27 cellular contexts compared by ENCODE assay signal in the genomic region with DNA sequence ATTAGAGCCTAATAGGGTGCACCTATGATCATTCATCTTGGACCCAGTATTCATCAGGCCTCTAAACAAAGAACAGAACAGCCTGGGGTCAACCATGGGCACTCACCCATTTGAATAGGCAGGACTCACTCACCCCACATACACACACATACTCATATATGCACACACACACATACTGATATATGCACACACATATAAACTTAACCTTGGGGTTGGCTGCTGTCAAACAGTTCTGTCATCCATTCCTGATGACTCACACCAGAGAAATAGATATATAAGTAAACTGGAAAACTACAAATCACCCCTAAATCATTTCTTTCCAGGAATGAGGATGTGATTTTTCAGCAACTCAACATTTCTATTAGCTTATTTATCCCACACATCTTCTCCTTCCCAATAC. TPM values are rescaled to one million over a fixed set of nuclear protein-coding genes. Genes with fewer than 3 reads are reported as not detected.
A peak's percentile ranks its signal among the peaks of the same experiment; 100 is the strongest.
DNase-seq lines count a peak whose midpoint lies in the region; ATAC-seq, FAIRE-seq and TF ChIP-seq lines count a peak whose summit lies in the region.
"Had no signal": no experiment of that assay in that cellular context is flagged by ENCODE, and none has a peak within 500 bp of the region (broad histone marks: within the 10 kb centered on the region; RNA-seq: fewer than 3 reads in every experiment).

No MANE protein-coding gene starts in this region.

- no peaks in the 10 kb centered on the region for H3K36me3 ChIP-seq in HEK293 (ENCODE audit: control insufficient read depth in 2 of 2, insufficient read depth in 1 of 2, low read length in 2 of 2)
- no peaks in the 10 kb centered on the region for H3K36me3 ChIP-seq in endothelial cell of umbilical vein (ENCODE audit: control insufficient read depth in 2 of 2, extremely low read depth in 1 of 2, insufficient read depth in 2 of 2, low read length in 2 of 2)
- no peaks in the 10 kb centered on the region for H3K36me3 ChIP-seq in mesenchymal stem cell (ENCODE audit: control insufficient read depth in 1 of 2, insufficient read depth in 2 of 2, low read depth in 1 of 2, low read length in 2 of 2)
- no peaks in the 10 kb centered on the region for H3K36me3 ChIP-seq in thyroid gland
- H3K36me3 ChIP-seq: prostate gland, thoracic aorta had no signal

- no peak overlapping the region for H3K18ac ChIP-seq in mesenchymal stem cell (ENCODE audit: low read depth in 1 of 2, low read length in 2 of 2)

- no peaks in the 10 kb centered on the region for H3K9me3 ChIP-seq in HEK293 (ENCODE audit: control insufficient read depth, insufficient read depth, low read depth, low read length)
- no peaks in the 10 kb centered on the region for H3K9me3 ChIP-seq in endothelial cell of umbilical vein (replicated peaks; ENCODE audit: control insufficient read depth, insufficient read depth, low read length)
- no peaks in the 10 kb centered on the region for H3K9me3 ChIP-seq in mesenchymal stem cell (ENCODE audit: control insufficient read depth, low read length)
- H3K9me3 ChIP-seq in thyroid gland: no peaks in the 10 kb centered on the region
- H3K9me3 ChIP-seq: prostate gland, thoracic aorta had no signal

- FAIRE-seq in endothelial cell of umbilical vein (lab: Jason Lieb, UNC): no peak

- peaks cover 14% of the 10 kb centered on the region for H3K79me1 ChIP-seq in mesenchymal stem cell (replicated peaks; ENCODE audit: low read length, poor library complexity, severe bottlenecking)

- no peak for TF ChIP-seq POLR2A in endothelial cell of umbilical vein (IDR thresholded peaks at IDR 0.05; ENCODE audit: low read depth, low read length)
- TF ChIP-seq POLR2A in thyroid gland (IDR thresholded peaks at IDR 0.05): no peak

- ATAC-seq in HG03045 (IDR thresholded peaks at IDR 0.05; ENCODE audit: unreplicated experiment): no peak
- no peak for ATAC-seq in GM21447 (IDR thresholded peaks at IDR 0.05; ENCODE audit: unreplicated experiment)
- no peak for ATAC-seq in HG02938 (IDR thresholded peaks at IDR 0.05; ENCODE audit: unreplicated experiment)
- ATAC-seq: activated CD8-positive, alpha-beta T cell treated with anti-CD3 and anti-CD28 coated beads for 36 hours; stimulated activated memory B cell treated with anti-CD40 and anti-IgM and Interleukin-4, amounts not matched to agents 10 μg/mL and 1 μg/mL and 100 μg/mL, for 72 hours had no signal

- DNase-seq in NCI-H226: peak; percentile 43
- DNase-seq in endothelial cell of umbilical vein (ENCODE audit: low read depth, low spot score): no peak
- DNase-seq in mesenchymal stem cell: peak; percentile 44
- DNase-seq in thyroid gland: no peak
- DNase-seq: activated CD8-positive, alpha-beta T cell treated with anti-CD3 and anti-CD28 coated beads for 36 hours; activated gamma-delta T cell treated with Interleukin-2 at 50 U/mL for 16 hours; activated T-cell treated with anti-CD3 and anti-CD28 coated beads for 4 hours; amniotic stem cell; caudate nucleus; foreskin melanocyte; GF-D8; hypothalamus; islet precursor cell; KG1; NCI-H1694; NCI-H2171 treated with DMSO at 0.1 percent for 48 hours; NCI-H69; stimulated activated CD4-positive, alpha-beta T cell treated with anti-CD3 and anti-CD28 coated beads, Interleukin-1b, Interleukin-23, amount 100 ng/mL, for 48 hours had no signal

- TF ChIP-seq CTCF in HEK293 (tag by site-specific recombination; IDR thresholded peaks at IDR 0.05): no peak
- TF ChIP-seq CTCF in endothelial cell of umbilical vein (IDR thresholded peaks at IDR 0.05; ENCODE audit: extremely low read depth in 1 of 2, insufficient read depth in 1 of 2, low read depth in 1 of 2, low read length in 2 of 2): no peak
- no peak for TF ChIP-seq CTCF in thyroid gland (IDR thresholded peaks at IDR 0.05)

- H4K20me1 ChIP-seq in endothelial cell of umbilical vein (replicated peaks; ENCODE audit: control insufficient read depth, extremely low read depth, insufficient read depth, low read length): no peaks in the 10 kb centered on the region

- no peak overlapping the region for H3K14ac ChIP-seq in mesenchymal stem cell (ENCODE audit: low read length in 2 of 2)

- no peak overlapping the region for H2BK120ac ChIP-seq in mesenchymal stem cell (ENCODE audit: low read depth, low read length)

- CTCF ChIA-PET in HEK293 (lab: Yijun Ruan, JAX) (no interaction called here), endothelial cell of umbilical vein (lab: Charles Lee) (interaction anchor here (0.8 to 3.6 kb wide), 3 partner anchors 15 to 161 kb away, joined by 3 to 14 read pairs (median 7); no protein-coding TSS in a partner anchor)

- H3K27me3 ChIP-seq in endothelial cell of umbilical vein (ENCODE audit: control insufficient read depth in 2 of 2, insufficient read depth in 2 of 2, low read length in 2 of 2) (no peaks in the 10 kb centered on the region), mesenchymal stem cell (ENCODE audit: control insufficient read depth in 1 of 2, insufficient read depth in 1 of 2, low read length in 2 of 2) (no peaks in the 10 kb centered on the region), thyroid gland (no peaks in the 10 kb centered on the region)

- BruUV-seq in endothelial cell of umbilical vein (replicated peaks; lab: Mats Ljungman, UMichigan): no TSS peak

- H4K91ac ChIP-seq in mesenchymal stem cell (ENCODE audit: low read length): no peak overlapping the region

- H2AK5ac ChIP-seq in mesenchymal stem cell (ENCODE audit: low read length, severe bottlenecking): no peak overlapping the region

- no peak overlapping the region for H2BK12ac ChIP-seq in mesenchymal stem cell (ENCODE audit: low read length in 2 of 2)

- H4K8ac ChIP-seq in mesenchymal stem cell (ENCODE audit: low read length): no peak overlapping the region

- H3K23ac ChIP-seq in mesenchymal stem cell (ENCODE audit: low read length in 2 of 2): no peak overlapping the region

- no peak overlapping the region for H2BK5ac ChIP-seq in mesenchymal stem cell (ENCODE audit: low read depth, low read length, poor library complexity, severe bottlenecking)

- H3K4me1 ChIP-seq in HEK293 (ENCODE audit: control insufficient read depth, insufficient read depth, low read length) (peaks cover 10% of the 10 kb centered on the region), endothelial cell of umbilical vein (ENCODE audit: control insufficient read depth, extremely low read depth, insufficient read depth, low read length) (peaks cover 4% of the 10 kb centered on the region), mesenchymal stem cell (ENCODE audit: control insufficient read depth, insufficient read depth, low read depth, low read length) (no peaks in the 10 kb centered on the region), thyroid gland (peaks cover 4 to 18% of the 10 kb centered on the region in 2 donors)
- H3K4me1 ChIP-seq: prostate gland had no signal

- H3K9me1 ChIP-seq in endothelial cell of umbilical vein (replicated peaks; ENCODE audit: control insufficient read depth, extremely low read depth, insufficient read depth, low read length): no peaks in the 10 kb centered on the region

- intact Hi-C loops in endothelial cell of umbilical vein (cut with micrococcal nuclease): no loop called here
- intact Hi-C loops in thyroid gland (cut with DNase I): no loop called here

- POLR2A ChIA-PET in HEK293 (lab: Yijun Ruan, JAX): interaction anchor here (2.4 kb wide), 1 partner anchor 51 kb away, joined by 14 read pairs; a partner anchor contains a TSS
- POLR2A ChIA-PET in endothelial cell of umbilical vein (lab: Charles Lee): no interaction called here

- H3K79me2 ChIP-seq in endothelial cell of umbilical vein (ENCODE audit: control insufficient read depth, insufficient read depth, low read length): no peaks in the 10 kb centered on the region

- H3K4ac ChIP-seq in mesenchymal stem cell (ENCODE audit: low read depth in 1 of 2, low read length in 2 of 2): no peak overlapping the region

- no peak overlapping the region for H3K4me2 ChIP-seq in endothelial cell of umbilical vein (ENCODE audit: insufficient read depth, low read length)
- no peak overlapping the region for H3K4me2 ChIP-seq in mesenchymal stem cell (ENCODE audit: low read length, poor library complexity, severe bottlenecking)

- no peak overlapping the region for H3K4me3 ChIP-seq in HEK293 (ENCODE audit: low read depth, low read length)
- no peak overlapping the region for H3K4me3 ChIP-seq in endothelial cell of umbilical vein (replicated peaks in 1 of 3; ENCODE audit: insufficient read depth in 1 of 3, low read depth in 1 of 3, low read length in 3 of 3)
- H3K4me3 ChIP-seq in mesenchymal stem cell (ENCODE audit: insufficient read depth in 1 of 2, low read depth in 1 of 2, low read length in 2 of 2): no peak overlapping the region
- H3K4me3 ChIP-seq in thyroid gland (replicated peaks in 1 of 3): no peak overlapping the region
- H3K4me3 ChIP-seq: lung, prostate gland, skin epidermis, thoracic aorta had no signal

- no peak overlapping the region for H2BK15ac ChIP-seq in mesenchymal stem cell (ENCODE audit: low read depth, poor library complexity, severe bottlenecking)

- no peak overlapping the region for H3K9ac ChIP-seq in endothelial cell of umbilical vein (replicated peaks; ENCODE audit: extremely low read depth, insufficient read depth, low read length)
- H3K9ac ChIP-seq in mesenchymal stem cell (ENCODE audit: low read length): no peak overlapping the region

- no peak overlapping the region for H2AFZ ChIP-seq in endothelial cell of umbilical vein (ENCODE audit: low read depth, low read length)
- no peak overlapping the region for H2AFZ ChIP-seq in mesenchymal stem cell (ENCODE audit: low read depth, low read length)

- dilution Hi-C loops in endothelial cell of umbilical vein (cut with MboI; ENCODE audit: extremely low pct_ligation_motif_present, low sequenced_read_pairs): no loop called here

- no peak overlapping the region for H3K27ac ChIP-seq in HEK293 (ENCODE audit: extremely low read depth, low read depth, low read length)
- no peak overlapping the region for H3K27ac ChIP-seq in endothelial cell of umbilical vein (ENCODE audit: insufficient read depth, low read depth, low read length)
- H3K27ac ChIP-seq in mesenchymal stem cell (ENCODE audit: low read length, poor library complexity, severe bottlenecking): no peak overlapping the region
- H3K27ac ChIP-seq in thyroid gland: no peak overlapping the region
- H3K27ac ChIP-seq: prostate gland, thoracic aorta had no signal

TF ChIP-seq in HEK293, 187 proteins besides CTCF, POLR2A, EP300 and RAD21 (continues in another document):
- no peak for TF ChIP-seq ZBTB17 (tag by site-specific recombination; IDR thresholded peaks at IDR 0.05)

RNA-seq across cellular contexts. Expression of a gene that starts 51.3 kb away (rescaled TPM):
- 24.4 and 27.3 TPM in 2 replicates for total RNA-seq in endothelial cell of umbilical vein
- polyA plus RNA-seq in endothelial cell of umbilical vein: 8.6 and 11.9 TPM in 2 replicates
- polyA plus RNA-seq in endothelial cell of umbilical vein (2011; cell fraction: cytosol; rRNA removed): 7.4 and 7.8 TPM in 2 replicates
- polyA plus RNA-seq in endothelial cell of umbilical vein (2011; cell fraction: nucleus; rRNA removed): 11.9 and 13.6 TPM in 2 replicates
- 9.5 and 13.5 TPM in 2 replicates for polyA plus RNA-seq in endothelial cell of umbilical vein (2012)
- 61.3 and 76.6 TPM in 2 replicates for polyA minus RNA-seq in endothelial cell of umbilical vein
- 3.2 TPM for polyA minus RNA-seq in endothelial cell of umbilical vein (2011; cell fraction: cytosol; rRNA and poly(A)+ RNA removed)
- 94.9 and 130 TPM in 2 replicates for polyA minus RNA-seq in endothelial cell of umbilical vein (2011; cell fraction: nucleus; rRNA and poly(A)+ RNA removed)
- 13.9 TPM for polyA plus RNA-seq in mesenchymal stem cell (2013, experiment 1 of 2)
- 14.1 TPM for polyA plus RNA-seq in mesenchymal stem cell (2013, experiment 2 of 2)
- total RNA-seq in thyroid gland: 10 to 100 TPM; 23.2 to 39.0 (median 29.5) TPM

Comparison
In these comparisons a context has a peak if more than half of its experiments do, and no peak if none do; other contexts are left out.
1. DNase-seq: peak in NCI-H226 (single experiment) and mesenchymal stem cell (single experiment); none in endothelial cell of umbilical vein (single experiment) and thyroid gland (0 of 2).